11 cellular contexts compared by ENCODE assay signal in genomic region chr18:13610517-13610916, GRCh38.
DNase-seq lines count a peak whose midpoint lies in the region; ATAC-seq and TF ChIP-seq lines count a peak whose summit lies in the region.
"Had no signal": no experiment of that assay in that cellular context is flagged by ENCODE, and none has a peak within 500 bp of the region (broad histone marks: within the 10 kb centered on the region; RNA-seq: fewer than 3 reads in every experiment).

No MANE protein-coding gene starts in this region.

- H3K36me3 ChIP-seq in heart right ventricle (no peaks in the 10 kb centered on the region), muscle layer of duodenum (ENCODE audit: control insufficient read depth in 1 of 2, insufficient read depth in 2 of 2, low read length in 2 of 2) (no peaks in the 10 kb centered on the region), uterus (no peaks in the 10 kb centered on the region), thyroid gland (no peaks in the 10 kb centered on the region)

- H3K4me3 ChIP-seq in heart right ventricle (peak overlapping the region in 9 of 10 donors; percentile 17 to 54 (median 44)), muscle layer of duodenum (ENCODE audit: low read depth in 1 of 2, low read length in 2 of 2) (peak overlapping the region; percentile 62 to 69), uterus (peak overlapping the region; percentile 31 to 32), thyroid gland (replicated peaks in 1 of 3) (peak overlapping the region in 1 of 3 donors; percentile 4)

- peaks cover 71% of the 10 kb centered on the region for H3K4me1 Mint-ChIP-seq in activated naive CD8-positive, alpha-beta T cell treated with anti-CD3 and anti-CD28 coated beads for 36 hours

- peaks cover 6% of the 10 kb centered on the region for H3K9me3 Mint-ChIP-seq in activated naive CD8-positive, alpha-beta T cell treated with anti-CD3 and anti-CD28 coated beads for 36 hours

- H3K27ac Mint-ChIP-seq in activated naive CD8-positive, alpha-beta T cell treated with anti-CD3 and anti-CD28 coated beads for 36 hours: peak overlapping the region; percentile 97
- H3K27ac Mint-ChIP-seq: progenitor cell of endocrine pancreas had no signal

- H3K4me1 ChIP-seq in heart right ventricle (peaks cover 16 to 65% (median 51%) of the 10 kb centered on the region in 9 donors), muscle layer of duodenum (ENCODE audit: control insufficient read depth in 1 of 2, insufficient read depth in 2 of 2, low read length in 2 of 2) (peaks cover 0 to 22% of the 10 kb centered on the region in 2 donors), uterus (peaks cover 0 to 4% of the 10 kb centered on the region in 2 donors), thyroid gland (peaks cover 0 to 42% of the 10 kb centered on the region in 2 donors)

- peak in 1 of 8 donors; percentile 2 for ATAC-seq in heart right ventricle
- ATAC-seq in Right ventricle myocardium inferior: no peak
- no peak for ATAC-seq in HG03457 (IDR thresholded peaks at IDR 0.05; ENCODE audit: unreplicated experiment)

- 66 to 70% methylated on average over 9 of the region's 9 CpGs for WGBS in heart right ventricle, 2 donors
- 75 to 76% methylated on average over 9 of the region's 9 CpGs for WGBS in thyroid gland, 2 donors

- intact Hi-C loops in heart right ventricle (cut with DNase I) (loop anchor here in 6 of 10 donors (2.0 to 10.0 kb wide), 6 partner anchors 26 to 393 kb away; partner anchors contain the start of gene LDLRAD4 (in 3 of the 6)), Right ventricle myocardium inferior (cut with DNase I) (loop anchor here (2.0 kb wide), 1 partner anchor 46 kb away; no protein-coding TSS in a partner anchor), uterus (cut with DNase I; ENCODE audit: low total_unique reads) (no loop called here), thyroid gland (cut with DNase I) (loop anchor here (10.0 kb wide), 1 partner anchor 46 kb away; no protein-coding TSS in a partner anchor)

- H3K27me3 ChIP-seq in heart right ventricle: no peaks in the 10 kb centered on the region
- no peaks in the 10 kb centered on the region for H3K27me3 ChIP-seq in muscle layer of duodenum (ENCODE audit: low read depth, low read length)
- H3K27me3 ChIP-seq in uterus: no peaks in the 10 kb centered on the region
- H3K27me3 ChIP-seq in thyroid gland: no peaks in the 10 kb centered on the region

- H3K36me3 Mint-ChIP-seq in activated naive CD8-positive, alpha-beta T cell treated with anti-CD3 and anti-CD28 coated beads for 36 hours: peaks cover 16% of the 10 kb centered on the region

- no peaks in the 10 kb centered on the region for H3K27me3 Mint-ChIP-seq in activated naive CD8-positive, alpha-beta T cell treated with anti-CD3 and anti-CD28 coated beads for 36 hours

- TF ChIP-seq POLR2A in uterus (IDR thresholded peaks at IDR 0.05): no peak
- no peak for TF ChIP-seq POLR2A in thyroid gland (IDR thresholded peaks at IDR 0.05)

- DNase-seq in heart right ventricle (no peak), Right ventricle myocardium inferior (ENCODE audit: missing footprints) (no peak), uterus (no peak), NCI-H1092 (lab: John Stamatoyannopoulos, UW) (no peak), thyroid gland (no peak)
- DNase-seq in activated naive CD8-positive, alpha-beta T cell treated with anti-CD3 and anti-CD28 coated beads for 36 hours: no peak
- DNase-seq: foreskin fibroblast, NCI-H1930 had no signal

- TF ChIP-seq CTCF in heart right ventricle (IDR thresholded peaks at IDR 0.05) (no peak), uterus (IDR thresholded peaks at IDR 0.05) (no peak), thyroid gland (IDR thresholded peaks at IDR 0.05) (no peak)

- peak overlapping the region; percentile 68 to 88 (median 84) for H3K27ac ChIP-seq in heart right ventricle
- H3K27ac ChIP-seq in muscle layer of duodenum (ENCODE audit: low read length): peak overlapping the region; percentile 79
- H3K27ac ChIP-seq in uterus: peak overlapping the region; percentile 35 to 79
- peak overlapping the region in 1 of 3 donors; percentile 53 for H3K27ac ChIP-seq in thyroid gland

- H3K4me3 Mint-ChIP-seq in activated naive CD8-positive, alpha-beta T cell treated with anti-CD3 and anti-CD28 coated beads for 36 hours: no peak overlapping the region

- H3K9me3 ChIP-seq in heart right ventricle (no peaks in the 10 kb centered on the region), muscle layer of duodenum (ENCODE audit: control insufficient read depth in 1 of 2, low read length in 2 of 2) (no peaks in the 10 kb centered on the region), uterus (no peaks in the 10 kb centered on the region), thyroid gland (no peaks in the 10 kb centered on the region)
